In the genomic region with DNA sequence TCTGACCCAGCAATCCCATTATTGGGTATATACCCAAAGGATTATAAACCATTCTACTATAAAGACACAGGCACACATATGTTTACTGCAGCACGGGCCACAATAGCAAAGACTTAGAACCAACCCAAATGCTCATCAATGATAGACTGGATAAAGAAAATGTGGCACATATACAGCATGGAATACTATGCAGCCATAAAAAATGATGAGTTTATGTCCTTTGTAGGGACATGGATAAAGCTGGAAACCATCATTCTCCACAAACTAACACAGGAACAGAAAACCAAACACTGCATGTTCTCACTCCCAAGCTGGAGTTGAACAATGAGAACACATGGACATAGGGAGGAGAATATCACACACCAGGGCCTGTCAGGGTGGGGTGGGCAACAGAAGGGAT, we compare ENCODE assay signal across 7 cellular contexts. TPM values are rescaled to one million over a fixed set of nuclear protein-coding genes. Genes with fewer than 3 reads are reported as not detected.
"Had no signal": no experiment of that assay in that cellular context is flagged by ENCODE, and none has a peak within 500 bp of the region (broad histone marks: within the 10 kb centered on the region; RNA-seq: fewer than 3 reads in every experiment).

No MANE protein-coding gene starts in this region.

RNA-seq across cellular contexts. Expression of gene PLAC8L1, which starts 16.1 kb away (rescaled TPM):
- total RNA-seq: PC-9, Right ventricle myocardium inferior, Right ventricle myocardium superior, RPMI7951, SJCRH30, SJSA1, SK-MEL-5 had no signal
